In genomic region chr17:75906143-75906884, GRCh38 we compare ENCODE assay signal across 11 cellular contexts. TPM values are rescaled to one million over a fixed set of nuclear protein-coding genes. Genes with fewer than 3 reads are reported as not detected.
A peak's percentile ranks its signal among the peaks of the same experiment; 100 is the strongest.
DNase-seq lines count a peak whose midpoint lies in the region; ATAC-seq and TF ChIP-seq lines count a peak whose summit lies in the region.
"Had no signal": no experiment of that assay in that cellular context is flagged by ENCODE, and none has a peak within 500 bp of the region (broad histone marks: within the 10 kb centered on the region; RNA-seq: fewer than 3 reads in every experiment).

No MANE protein-coding gene starts in this region.

- TF ChIP-seq EP300 in upper lobe of left lung (IDR thresholded peaks at IDR 0.05), result no peak

- H3K27me3 ChIP-seq in mesenchymal stem cell (ENCODE audit: control insufficient read depth in 1 of 2, insufficient read depth in 1 of 2, low read length in 2 of 2) (no peaks in the 10 kb centered on the region), upper lobe of left lung (no peaks in the 10 kb centered on the region), body of pancreas (no peaks in the 10 kb centered on the region)
- H3K27me3 ChIP-seq: pancreas, tibial artery had no signal

- H3K27ac ChIP-seq in mesenchymal stem cell (ENCODE audit: low read length, poor library complexity, severe bottlenecking) (no peak overlapping the region), upper lobe of left lung (peak overlapping the region; percentile 70 to 95 (median 94)), body of pancreas (peak overlapping the region in 1 of 4 donors; percentile 6)

- POLR2A ChIA-PET in activated CD8-positive, alpha-beta T cell treated with anti-CD3 and anti-CD28 coated beads, Interleukin-2, amount 10 ng/mL, durations not matched to agents 7 days and 5 days (lab: Charles Lee), result interaction anchor here (0.5 to 0.6 kb wide), 3 partner anchors 101 to 652 kb away, joined by 3 read pairs; partner anchors contain the start of gene SMIM5

- H3K4me3 ChIP-seq in mesenchymal stem cell (ENCODE audit: insufficient read depth in 1 of 2, low read depth in 1 of 2, low read length in 2 of 2), result no peak overlapping the region
- no peak overlapping the region for H3K4me3 ChIP-seq in upper lobe of left lung
- no peak overlapping the region for H3K4me3 ChIP-seq in body of pancreas

- peak overlapping the region; percentile 52 for H3K4me3 Mint-ChIP-seq in activated naive CD4-positive, alpha-beta T cell treated with anti-CD3 and anti-CD28 coated beads, Interleukin-2, amount 50 U/mL, for 24 hours
- peak overlapping the region; percentile 40 for H3K4me3 Mint-ChIP-seq in activated CD8-positive, alpha-beta T cell treated with anti-CD3 and anti-CD28 coated beads, Interleukin-2, amount 10 ng/mL, durations not matched to agents 7 days and 5 days

- TF ChIP-seq POLR2A in upper lobe of left lung (IDR thresholded peaks at IDR 0.05) (no peak), body of pancreas (IDR thresholded peaks at IDR 0.05) (no peak)

- H3K4me1 Mint-ChIP-seq in activated naive CD4-positive, alpha-beta T cell treated with anti-CD3 and anti-CD28 coated beads, Interleukin-2, amount 50 U/mL, for 24 hours, result peaks cover 13% of the 10 kb centered on the region
- peaks cover 29% of the 10 kb centered on the region for H3K4me1 Mint-ChIP-seq in activated CD8-positive, alpha-beta T cell treated with anti-CD3 and anti-CD28 coated beads, Interleukin-2, amount 10 ng/mL, durations not matched to agents 7 days and 5 days (ENCODE audit: low read depth)

- H3K18ac ChIP-seq in mesenchymal stem cell (ENCODE audit: low read depth in 1 of 2, low read length in 2 of 2), result no peak overlapping the region

- H2AFZ ChIP-seq in mesenchymal stem cell (ENCODE audit: low read depth, low read length), result no peak overlapping the region

- H2BK120ac ChIP-seq in mesenchymal stem cell (ENCODE audit: low read depth, low read length), result no peak overlapping the region

- peak overlapping the region; percentile 36 for H2BK15ac ChIP-seq in mesenchymal stem cell (ENCODE audit: low read depth, poor library complexity, severe bottlenecking)

- no peak for DNase-seq in activated naive CD4-positive, alpha-beta T cell treated with anti-CD3 and anti-CD28 coated beads, Interleukin-2, amount 50 U/mL, for 72 hours (ENCODE audit: low spot score in 2 of 2)
- DNase-seq in activated CD8-positive, alpha-beta T cell treated with anti-CD3 and anti-CD28 coated beads, Interleukin-2, amount 10 ng/mL, durations not matched to agents 7 days and 5 days, result no peak
- no peak for DNase-seq in mesenchymal stem cell
- no peak for DNase-seq in upper lobe of left lung
- DNase-seq in NK-92 treated with Interleukin-12 subunit alpha and Interleukin-12 subunit beta, amount 100 ng/mL, for 24 hours (lab: John Stamatoyannopoulos, UW), result no peak
- no peak for DNase-seq in body of pancreas
- DNase-seq: NCI-H1436, tibial artery had no signal

- no peak overlapping the region for H3K9ac ChIP-seq in mesenchymal stem cell (ENCODE audit: low read length)

- no peak overlapping the region for H2BK5ac ChIP-seq in mesenchymal stem cell (ENCODE audit: low read depth, low read length, poor library complexity, severe bottlenecking)

- no peak overlapping the region for H3K14ac ChIP-seq in mesenchymal stem cell (ENCODE audit: low read length in 2 of 2)

- no peaks in the 10 kb centered on the region for H3K9me3 Mint-ChIP-seq in activated naive CD4-positive, alpha-beta T cell treated with anti-CD3 and anti-CD28 coated beads, Interleukin-2, amount 50 U/mL, for 24 hours
- H3K9me3 Mint-ChIP-seq in activated naive CD4-positive, alpha-beta T cell treated with anti-CD3 and anti-CD28 coated beads, Interleukin-2, amount 50 U/mL, for 72 hours, result no peaks in the 10 kb centered on the region
- H3K9me3 Mint-ChIP-seq in activated CD8-positive, alpha-beta T cell treated with anti-CD3 and anti-CD28 coated beads, Interleukin-2, amount 10 ng/mL, durations not matched to agents 7 days and 5 days (ENCODE audit: insufficient read depth), result no peaks in the 10 kb centered on the region

- H3K4me1 ChIP-seq in mesenchymal stem cell (ENCODE audit: control insufficient read depth, insufficient read depth, low read depth, low read length), result peaks cover 23% of the 10 kb centered on the region
- H3K4me1 ChIP-seq in upper lobe of left lung, result peaks cover 27 to 56% (median 41%) of the 10 kb centered on the region in 4 donors
- H3K4me1 ChIP-seq in body of pancreas, result peaks cover 19% of the 10 kb centered on the region

- CTCF ChIA-PET in activated CD8-positive, alpha-beta T cell treated with anti-CD3 and anti-CD28 coated beads, Interleukin-2, amount 10 ng/mL, durations not matched to agents 7 days and 5 days (lab: Charles Lee), result interaction anchor here (0.7 to 4.0 kb wide), 15 partner anchors 9 to 221 kb away, joined by 3 to 69 read pairs (median 7); partner anchors contain the start of genes CDK3, TRIM65 and WBP2

- peak overlapping the region in 1 of 2 experiments; percentile 60 for H3K4ac ChIP-seq in mesenchymal stem cell (ENCODE audit: low read depth in 1 of 2, low read length in 2 of 2)

- H3K23ac ChIP-seq in mesenchymal stem cell (ENCODE audit: low read length in 2 of 2), result no peak overlapping the region

- H2AK5ac ChIP-seq in mesenchymal stem cell (ENCODE audit: low read length, severe bottlenecking), result peak overlapping the region; percentile 30

- H3K4me2 ChIP-seq in mesenchymal stem cell (ENCODE audit: low read length, poor library complexity, severe bottlenecking), result no peak overlapping the region

- peaks cover 8% of the 10 kb centered on the region for H3K79me1 ChIP-seq in mesenchymal stem cell (replicated peaks; ENCODE audit: low read length, poor library complexity, severe bottlenecking)

- peak overlapping the region; percentile 22 to 63 for H2BK12ac ChIP-seq in mesenchymal stem cell (ENCODE audit: low read length in 2 of 2)

- H3K9me3 ChIP-seq in mesenchymal stem cell (ENCODE audit: control insufficient read depth, low read length), result no peaks in the 10 kb centered on the region
- H3K9me3 ChIP-seq in upper lobe of left lung, result no peaks in the 10 kb centered on the region
- H3K9me3 ChIP-seq in body of pancreas, result no peaks in the 10 kb centered on the region
- H3K9me3 ChIP-seq: pancreas, tibial artery had no signal

- peak overlapping the region; percentile 31 for H4K8ac ChIP-seq in mesenchymal stem cell (ENCODE audit: low read length)

- H3K27me3 Mint-ChIP-seq in activated naive CD4-positive, alpha-beta T cell treated with anti-CD3 and anti-CD28 coated beads, Interleukin-2, amount 50 U/mL, for 24 hours, result no peaks in the 10 kb centered on the region
- no peaks in the 10 kb centered on the region for H3K27me3 Mint-ChIP-seq in activated CD8-positive, alpha-beta T cell treated with anti-CD3 and anti-CD28 coated beads, Interleukin-2, amount 10 ng/mL, durations not matched to agents 7 days and 5 days (ENCODE audit: low read depth)

- no peak overlapping the region for H3K27ac Mint-ChIP-seq in activated naive CD4-positive, alpha-beta T cell treated with anti-CD3 and anti-CD28 coated beads, Interleukin-2, amount 50 U/mL, for 24 hours
- H3K27ac Mint-ChIP-seq in activated naive CD4-positive, alpha-beta T cell treated with anti-CD3 and anti-CD28 coated beads, Interleukin-2, amount 50 U/mL, for 72 hours, result peak overlapping the region in 1 of 2 donors; percentile 18
- H3K27ac Mint-ChIP-seq in activated CD8-positive, alpha-beta T cell treated with anti-CD3 and anti-CD28 coated beads, Interleukin-2, amount 10 ng/mL, durations not matched to agents 7 days and 5 days, result peak overlapping the region; percentile 63

- no peaks in the 10 kb centered on the region for H3K36me3 Mint-ChIP-seq in activated naive CD4-positive, alpha-beta T cell treated with anti-CD3 and anti-CD28 coated beads, Interleukin-2, amount 50 U/mL, for 24 hours
- no peaks in the 10 kb centered on the region for H3K36me3 Mint-ChIP-seq in activated naive CD4-positive, alpha-beta T cell treated with anti-CD3 and anti-CD28 coated beads, Interleukin-2, amount 50 U/mL, for 72 hours
- peaks cover 12% of the 10 kb centered on the region for H3K36me3 Mint-ChIP-seq in activated CD8-positive, alpha-beta T cell treated with anti-CD3 and anti-CD28 coated beads, Interleukin-2, amount 10 ng/mL, durations not matched to agents 7 days and 5 days (ENCODE audit: low read depth)

- TF ChIP-seq CTCF in upper lobe of left lung (IDR thresholded peaks at IDR 0.05), result no peak
- no peak for TF ChIP-seq CTCF in body of pancreas (IDR thresholded peaks at IDR 0.05)

- ATAC-seq in activated naive CD4-positive, alpha-beta T cell treated with anti-CD3 and anti-CD28 coated beads, Interleukin-2, amount 50 U/mL, for 72 hours, result no peak
- no peak for ATAC-seq in activated CD8-positive, alpha-beta T cell treated with anti-CD3 and anti-CD28 coated beads, Interleukin-2, amount 10 ng/mL, durations not matched to agents 7 days and 5 days
- ATAC-seq in upper lobe of left lung (ENCODE audit: low FRiP score in 2 of 2) (no peak), GM18519 (IDR thresholded peaks at IDR 0.05; ENCODE audit: low FRiP score, unreplicated experiment) (no peak), body of pancreas (no peak)
- ATAC-seq: pancreas had no signal

- intact Hi-C loops in body of pancreas (cut with DNase I), result loop anchor here (5.0 kb wide), 1 partner anchor 101 kb away; no protein-coding TSS in a partner anchor

- H3K36me3 ChIP-seq in mesenchymal stem cell (ENCODE audit: control insufficient read depth in 1 of 2, insufficient read depth in 2 of 2, low read depth in 1 of 2, low read length in 2 of 2) (peaks cover 13 to 17% of the 10 kb centered on the region in 2 experiments), upper lobe of left lung (peaks cover 0 to 21% (median 15%) of the 10 kb centered on the region in 4 donors), body of pancreas (replicated peaks in 1 of 2; ENCODE audit: insufficient read depth in 1 of 2, low read depth in 2 of 2) (peaks cover 0 to 6% of the 10 kb centered on the region in 2 donors)

- peak overlapping the region; percentile 67 for H4K91ac ChIP-seq in mesenchymal stem cell (ENCODE audit: low read length)

- WGBS in mesenchymal stem cell, result 97% methylated on average over 7 of the region's 10 CpGs
- WGBS in upper lobe of left lung, 2 donors, result 67 to 73% methylated on average over 10 of the region's 10 CpGs
- WGBS in body of pancreas, 2 donors, result 88 to 89% methylated on average over 9 to 10 of the region's 10 CpGs

RNA-seq across cellular contexts. Expression of gene MRPL38, which starts 1.6 kb away (rescaled TPM):
- 100 to 1,000 TPM; 101 to 105 TPM for total RNA-seq in activated naive CD4-positive, alpha-beta T cell treated with anti-CD3 and anti-CD28 coated beads, Interleukin-2, amount 50 U/mL, for 72 hours
- total RNA-seq in activated CD8-positive, alpha-beta T cell treated with anti-CD3 and anti-CD28 coated beads, Interleukin-2, amount 10 ng/mL, durations not matched to agents 7 days and 5 days, result 100 to 1,000 TPM in 1 of 2 experiments, 10 to 100 TPM in 1; 89.0 to 113 TPM
- 44.2 TPM for polyA plus RNA-seq in mesenchymal stem cell (2013, experiment 1 of 2)
- 41.8 TPM for polyA plus RNA-seq in mesenchymal stem cell (2013, experiment 2 of 2)
- total RNA-seq in upper lobe of left lung (100 to 1,000 TPM in 1 of 6 donors, 10 to 100 TPM in 5; 35.4 to 115 (median 77.0) TPM), body of pancreas (10 to 100 TPM; 47.7 to 77.8 TPM)

RNA-seq across cellular contexts. Expression of gene TRIM65, which starts 9.6 kb away (rescaled TPM):
- 10 to 100 TPM; 16.2 to 31.9 TPM for total RNA-seq in activated naive CD4-positive, alpha-beta T cell treated with anti-CD3 and anti-CD28 coated beads, Interleukin-2, amount 50 U/mL, for 72 hours
- 10 to 100 TPM; 35.8 to 37.3 TPM for total RNA-seq in activated CD8-positive, alpha-beta T cell treated with anti-CD3 and anti-CD28 coated beads, Interleukin-2, amount 10 ng/mL, durations not matched to agents 7 days and 5 days
- polyA plus RNA-seq in mesenchymal stem cell (2013, experiment 1 of 2), result 15.7 TPM
- 15.2 TPM for polyA plus RNA-seq in mesenchymal stem cell (2013, experiment 2 of 2)
- total RNA-seq in upper lobe of left lung, result 10 to 100 TPM; 23.4 to 35.1 (median 28.2) TPM
- 10 to 100 TPM; 12.5 to 21.0 TPM for total RNA-seq in body of pancreas

RNA-seq across cellular contexts. Expression of gene TRIM47, which starts 27.9 kb away (rescaled TPM):
- total RNA-seq in activated naive CD4-positive, alpha-beta T cell treated with anti-CD3 and anti-CD28 coated beads, Interleukin-2, amount 50 U/mL, for 72 hours, result 10 to 100 TPM; 11.5 to 26.2 TPM
- total RNA-seq in activated CD8-positive, alpha-beta T cell treated with anti-CD3 and anti-CD28 coated beads, Interleukin-2, amount 10 ng/mL, durations not matched to agents 7 days and 5 days, result 10 to 100 TPM; 31.4 to 36.8 TPM
- 42.8 TPM for polyA plus RNA-seq in mesenchymal stem cell (2013, experiment 1 of 2)
- polyA plus RNA-seq in mesenchymal stem cell (2013, experiment 2 of 2), result 46.1 TPM
- total RNA-seq in upper lobe of left lung (10 to 100 TPM; 20.1 to 55.6 (median 33.3) TPM), body of pancreas (10 to 100 TPM; 39.6 to 41.8 TPM)

RNA-seq across cellular contexts. Expression of gene FBF1, which starts 34.5 kb away (rescaled TPM):
- total RNA-seq in activated naive CD4-positive, alpha-beta T cell treated with anti-CD3 and anti-CD28 coated beads, Interleukin-2, amount 50 U/mL, for 72 hours, result 10 to 100 TPM; 13.3 to 20.6 TPM
- 10 to 100 TPM; 23.4 to 24.5 TPM for total RNA-seq in activated CD8-positive, alpha-beta T cell treated with anti-CD3 and anti-CD28 coated beads, Interleukin-2, amount 10 ng/mL, durations not matched to agents 7 days and 5 days
- 1.8 TPM for polyA plus RNA-seq in mesenchymal stem cell (2013, experiment 1 of 2)
- 1.6 TPM for polyA plus RNA-seq in mesenchymal stem cell (2013, experiment 2 of 2)
- total RNA-seq in upper lobe of left lung, result 10 to 100 TPM in 4 of 6 donors, 1 to 10 TPM in 2; 9.3 to 66.0 (median 14.3) TPM
- total RNA-seq in body of pancreas, result 1 to 10 TPM; 2.6 to 4.2 TPM

RNA-seq across cellular contexts. Expression of gene WBP2, which starts 51.2 kb away (rescaled TPM):
- 100 to 1,000 TPM in 1 of 2 donors, 10 to 100 TPM in 1; 78.2 to 144 TPM for total RNA-seq in activated naive CD4-positive, alpha-beta T cell treated with anti-CD3 and anti-CD28 coated beads, Interleukin-2, amount 50 U/mL, for 72 hours
- total RNA-seq in activated CD8-positive, alpha-beta T cell treated with anti-CD3 and anti-CD28 coated beads, Interleukin-2, amount 10 ng/mL, durations not matched to agents 7 days and 5 days, result 10 to 100 TPM; 64.3 to 68.6 TPM
- 173 TPM for polyA plus RNA-seq in mesenchymal stem cell (2013, experiment 1 of 2)
- 171 TPM for polyA plus RNA-seq in mesenchymal stem cell (2013, experiment 2 of 2)
- 100 to 1,000 TPM in 2 of 6 donors, 10 to 100 TPM in 4; 70.1 to 183 (median 87.8) TPM for total RNA-seq in upper lobe of left lung
- 10 to 100 TPM; 44.2 to 49.5 TPM for total RNA-seq in body of pancreas
